In the genomic region with DNA sequence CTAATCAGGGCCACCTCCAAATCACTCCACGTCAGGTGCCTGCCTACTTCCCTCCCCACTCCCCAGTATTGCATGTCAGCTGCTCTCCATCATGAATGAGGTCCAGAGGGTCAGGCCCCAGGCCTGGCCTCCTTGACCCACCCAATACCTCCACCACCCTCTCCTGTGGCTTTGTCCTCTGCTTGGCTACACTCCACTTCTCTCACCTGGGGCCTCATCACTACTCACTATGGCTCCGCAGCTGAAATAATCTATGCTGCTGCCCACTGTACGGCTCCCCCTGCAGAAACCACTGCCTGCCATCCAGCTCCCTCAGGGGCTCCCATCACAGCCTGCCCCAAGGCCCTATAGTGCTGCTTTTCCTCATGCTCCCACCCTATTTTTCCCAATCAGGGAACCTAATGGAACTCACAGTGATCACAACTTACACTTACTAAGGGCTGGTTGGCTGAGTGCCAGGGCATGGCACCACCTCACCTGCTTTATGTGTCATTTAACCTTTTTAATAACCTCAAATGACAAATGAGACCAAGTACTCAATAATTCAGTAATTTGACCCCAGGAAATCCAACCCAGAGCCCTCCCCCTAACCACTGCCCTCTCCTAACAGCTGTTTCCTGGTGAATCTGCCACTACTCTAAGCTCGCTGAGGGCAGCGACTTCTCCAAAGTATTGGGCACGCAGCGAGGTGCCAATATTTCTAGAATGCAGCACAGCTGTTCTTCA, we compare ENCODE assay signal across 10 cellular contexts. TPM values are rescaled to one million over a fixed set of nuclear protein-coding genes. Genes with fewer than 3 reads are reported as not detected.
DNase-seq lines count a peak whose midpoint lies in the region; ATAC-seq, FAIRE-seq and TF ChIP-seq lines count a peak whose summit lies in the region.
"Had no signal": no experiment of that assay in that cellular context is flagged by ENCODE, and none has a peak within 500 bp of the region (broad histone marks: within the 10 kb centered on the region; RNA-seq: fewer than 3 reads in every experiment).

No MANE protein-coding gene starts in this region.

- peaks cover 4% of the 10 kb centered on the region for H3K9me1 ChIP-seq in K562 (ENCODE audit: control insufficient read depth, insufficient read depth, low read length)

- H3K79me2 ChIP-seq in K562 (ENCODE audit: control insufficient read depth, insufficient read depth, low read length): peaks cover 52% of the 10 kb centered on the region

- peaks cover 21 to 45% of the 10 kb centered on the region in 2 experiments; a peak in 4 of 5 replicates for H3K4me1 ChIP-seq in K562 (replicated peaks in 1 of 2; ENCODE audit: control insufficient read depth in 2 of 2, insufficient read depth in 2 of 2, low read length in 2 of 2)
- H3K4me1 ChIP-seq in psoas muscle: peaks cover 34% of the 10 kb centered on the region

- BruUV-seq in K562 (replicated peaks; lab: Mats Ljungman, UMichigan): no TSS peak

- no peak for TF ChIP-seq RAD21 in Ishikawa (IDR thresholded peaks at IDR 0.05; ENCODE audit: low read depth)
- TF ChIP-seq RAD21 in K562 (CRISPR knock-in tag; conservative IDR thresholded peaks at IDR 0.05 in 1 of 2, IDR thresholded peaks at IDR 0.05 in 1 of 2): no peak

- H3K4me3 ChIP-seq in K562 (no peak overlapping the region), psoas muscle (peak overlapping the region; percentile 95)

- no peak overlapping the region for H3K4me2 ChIP-seq in K562 (ENCODE audit: insufficient read depth, low read length)

- no peak for FAIRE-seq in K562 (lab: Jason Lieb, UNC)
- FAIRE-seq: A204.1 had no signal

- TF ChIP-seq EP300 in Ishikawa (IDR thresholded peaks at IDR 0.05; ENCODE audit: borderline replicate concordance) (no peak), K562 (IDR thresholded peaks at IDR 0.05; ENCODE audit: low read length) (no peak)

- DNase-seq in NCI-H146 (lab: John Stamatoyannopoulos, UW) (peak; percentile 34), NCI-H146 treated with DMSO at 0.1 percent for 48 hours (lab: John Stamatoyannopoulos, UW; ENCODE audit: unreplicated experiment) (no peak), K562 (ENCODE audit: extremely low read depth in 1 of 4, low spot score in 3 of 4) (no peak), psoas muscle (no peak), DMS 273 (lab: John Stamatoyannopoulos, UW; ENCODE audit: unreplicated experiment) (no peak), NCI-H2196 treated with DMSO at 0.1 percent for 48 hours (lab: John Stamatoyannopoulos, UW; ENCODE audit: unreplicated experiment) (no peak)

- POLR2A ChIA-PET in K562 (lab: Yijun Ruan, JAX): interaction anchor here (0.7 to 1.4 kb wide), 8 partner anchors 9 to 526 kb away, joined by 3 to 5 read pairs (median 3); a partner anchor contains a TSS

- H4K20me1 ChIP-seq in K562 (replicated peaks; ENCODE audit: control insufficient read depth, insufficient read depth, low read length): peaks cover 13% of the 10 kb centered on the region

- H3K9ac ChIP-seq in K562 (ENCODE audit: insufficient read depth in 1 of 2, low read depth in 2 of 2, low read length in 2 of 2): peak overlapping the region in 1 of 2 experiments; percentile 57; a peak in 2 of 4 replicates

- CTCF ChIA-PET in K562 (lab: Yijun Ruan, JAX; ENCODE audit: low intra/inter-chr PET ratio): no interaction called here

- H2AFZ ChIP-seq in K562 (ENCODE audit: low read depth, low read length): no peak overlapping the region

- H3K9me3 ChIP-seq in K562 (replicated peaks; ENCODE audit: control insufficient read depth, insufficient read depth, low read depth, low read length) (no peaks in the 10 kb centered on the region), psoas muscle (no peaks in the 10 kb centered on the region)

- ATAC-seq in K562 (no peak), psoas muscle (peak in 3 of 4 donors; percentile 29 to 59 (median 42)), GM18861 (IDR thresholded peaks at IDR 0.05; ENCODE audit: unreplicated experiment) (no peak)

- H3K36me3 ChIP-seq in K562 (ENCODE audit: control insufficient read depth, insufficient read depth, low read length) (peaks cover 41% of the 10 kb centered on the region), psoas muscle (ENCODE audit: insufficient read depth in 1 of 2, low read depth in 1 of 2) (peaks cover 0 to 9% of the 10 kb centered on the region in 2 donors)

- TF ChIP-seq CTCF in K562 (IDR thresholded peaks at IDR 0.05 in 2 of 3, conservative IDR thresholded peaks at IDR 0.05 in 1 of 3; ENCODE audit: insufficient read depth in 2 of 3, low read depth in 1 of 3, low read length in 3 of 3): no peak
- TF ChIP-seq CTCF in psoas muscle (IDR thresholded peaks at IDR 0.05): no peak

- TF ChIP-seq POLR2A in K562 (conservative IDR thresholded peaks at IDR 0.05): no peak

- 78% methylated on average over 7 of the region's 7 CpGs for WGBS in K562 (ENCODE audit: insufficient coverage, low coverage, missing lambda C conversion rate)
- 49 to 60% (median 56%) methylated on average over 7 of the region's 7 CpGs for WGBS in psoas muscle, 3 donors

- in situ Hi-C loops in K562 (cut with MboI): no loop called here

- no peaks in the 10 kb centered on the region for H3K27me3 ChIP-seq in K562 (ENCODE audit: control insufficient read depth in 2 of 2, insufficient read depth in 2 of 2, low read length in 2 of 2)
- H3K27me3 ChIP-seq in psoas muscle (ENCODE audit: insufficient read depth in 3 of 3, low read length in 2 of 3): no peaks in the 10 kb centered on the region

- intact Hi-C loops in K562 (cut with micrococcal nuclease) (no loop called here), psoas muscle (cut with DNase I) (loop anchor here (5.0 to 10.0 kb wide), 6 partner anchors 37 to 290 kb away; a partner anchor contains a TSS)

- no peak overlapping the region for H3K27ac ChIP-seq in K562 (ENCODE audit: extremely low read depth, low read depth, low read length)
- peak overlapping the region; percentile 100 for H3K27ac ChIP-seq in psoas muscle

RNA-seq across cellular contexts. Expression of a gene that starts 2.3 kb away (rescaled TPM):
- 170 and 347 TPM in 2 replicates for total RNA-seq in K562 (2011; cell fraction: chromatin; rRNA removed; ENCODE audit: low replicate concordance)
- 220 and 236 TPM in 2 replicates for total RNA-seq in K562 (2011; cell fraction: nucleolus; rRNA removed)
- total RNA-seq in K562 (2011; cell fraction: nucleoplasm; rRNA removed): 186 and 187 TPM in 2 replicates
- total RNA-seq in K562 (2014; rRNA removed): 67.6 and 83.5 TPM in 2 replicates
- 39.7 and 46.8 TPM in 2 replicates for total RNA-seq in K562 (2014; rRNA removed; fragmentation: Illumina TruSeq; extraction: Trizol)
- 65.3 and 67.6 TPM in 2 replicates for total RNA-seq in K562 (2015; rRNA removed; fragmentation: Illumina TruSeq; extraction: Trizol)
- total RNA-seq in K562 (2021): 80.7 and 81.2 TPM in 2 replicates
- polyA plus RNA-seq in K562 (2011; rRNA removed): 87.9 and 116 TPM in 2 replicates
- 88.5 and 108 TPM in 2 replicates for polyA plus RNA-seq in K562 (2011; cell fraction: cytosol; rRNA removed)
- polyA plus RNA-seq in K562 (2011; cell fraction: nucleus; rRNA removed): 454 and 537 TPM in 2 replicates
- 72.8 and 104 TPM in 2 replicates for polyA plus RNA-seq in K562 (2012)
- 71.3 and 81.3 TPM in 2 replicates for polyA plus RNA-seq in K562 (2014; fragmentation: Illumina TruSeq; extraction: Trizol)
- 10 to 100 TPM in 1 of 2 experiments, 1 to 10 TPM in 1; 8.4 to 14.0 TPM for polyA plus RNA-seq in K562 (2014; fragmentation: Nextera tagmentation; extraction: Ambion mirVana)
- polyA plus RNA-seq in K562 (2014; rRNA removed): 75.3 and 82.3 TPM in 2 replicates
- polyA minus RNA-seq in K562 (2011; rRNA and poly(A)+ RNA removed): 48.5 and 49.2 TPM in 2 replicates
- polyA minus RNA-seq in K562 (2011; cell fraction: cytosol; rRNA and poly(A)+ RNA removed): 42.4 and 49.5 TPM in 2 replicates
- polyA minus RNA-seq in K562 (2011; cell fraction: nucleus; rRNA and poly(A)+ RNA removed): 120 and 149 TPM in 2 replicates
- total RNA-seq in psoas muscle: 10 to 100 TPM; 34.3 to 46.7 (median 42.6) TPM
- 10 to 100 TPM; 27.3 to 37.3 (median 34.4) TPM for polyA plus RNA-seq in psoas muscle

RNA-seq across cellular contexts. Expression of a gene that starts 2.4 kb away (rescaled TPM):
- total RNA-seq in K562 (2011; cell fraction: chromatin; rRNA removed; ENCODE audit: low replicate concordance): 7.6 and 12.4 TPM in 2 replicates
- total RNA-seq in K562 (2011; cell fraction: nucleolus; rRNA removed): 5.8 and 6.7 TPM in 2 replicates
- total RNA-seq in K562 (2011; cell fraction: nucleoplasm; rRNA removed): 5.1 and 8.2 TPM in 2 replicates
- total RNA-seq in K562 (2014; rRNA removed) (0.36 and 0.37 TPM in 2 replicates), K562 (2014; rRNA removed; fragmentation: Illumina TruSeq; extraction: Trizol) (0.32 and 0.47 TPM in 2 replicates), K562 (2015; rRNA removed; fragmentation: Illumina TruSeq; extraction: Trizol) (0.83 and 1.2 TPM in 2 replicates), K562 (2021) (1.4 and 1.7 TPM in 2 replicates), psoas muscle (1 to 10 TPM in 1 of 4 donors, under 1 TPM in 3; 0.52 to 1.2 (median 0.78) TPM)
- polyA plus RNA-seq in K562 (2011; rRNA removed) (0.84 and 1.1 TPM in 2 replicates), K562 (2014; fragmentation: Illumina TruSeq; extraction: Trizol) (0.70 and 0.94 TPM in 2 replicates), K562 (2014; fragmentation: Nextera tagmentation; extraction: Ambion mirVana) (under 1 TPM; 0.22 to 0.35 TPM), K562 (2014; rRNA removed) (0.93 and 1.4 TPM in 2 replicates), psoas muscle (under 1 TPM; 0.62 to 1.00 (median 0.98) TPM)
- 0.66 and 1.1 TPM in 2 replicates for polyA plus RNA-seq in K562 (2011; cell fraction: cytosol; rRNA removed)
- 5.1 and 6.7 TPM in 2 replicates for polyA plus RNA-seq in K562 (2011; cell fraction: nucleus; rRNA removed)
- polyA plus RNA-seq in K562 (2012): 1.3 and 2.7 TPM in 2 replicates
- 1.3 and 2.1 TPM in 2 replicates for polyA minus RNA-seq in K562 (2011; rRNA and poly(A)+ RNA removed)
- 0.67 TPM in 1 of 2 replicates, not detected in the other for polyA minus RNA-seq in K562 (2011; cell fraction: cytosol; rRNA and poly(A)+ RNA removed)
- polyA minus RNA-seq in K562 (2011; cell fraction: nucleus; rRNA and poly(A)+ RNA removed): 3.5 and 4.1 TPM in 2 replicates

RNA-seq across cellular contexts. Expression of a gene that starts 48.3 kb away (rescaled TPM):
- 18.4 and 48.8 TPM in 2 replicates for total RNA-seq in K562 (2011; cell fraction: chromatin; rRNA removed; ENCODE audit: low replicate concordance)
- total RNA-seq in K562 (2011; cell fraction: nucleolus; rRNA removed): 34.9 and 41.4 TPM in 2 replicates
- total RNA-seq in K562 (2011; cell fraction: nucleoplasm; rRNA removed): 17.7 and 23.9 TPM in 2 replicates
- 16.8 and 23.2 TPM in 2 replicates for total RNA-seq in K562 (2014; rRNA removed)
- 5.6 and 7.9 TPM in 2 replicates for total RNA-seq in K562 (2014; rRNA removed; fragmentation: Illumina TruSeq; extraction: Trizol)
- total RNA-seq in K562 (2015; rRNA removed; fragmentation: Illumina TruSeq; extraction: Trizol): 9.2 and 9.8 TPM in 2 replicates
- total RNA-seq in K562 (2021): 18.1 and 18.9 TPM in 2 replicates
- polyA plus RNA-seq in K562 (2011; rRNA removed): 14.2 and 14.5 TPM in 2 replicates
- polyA plus RNA-seq in K562 (2011; cell fraction: cytosol; rRNA removed): 16.4 and 30.7 TPM in 2 replicates
- polyA plus RNA-seq in K562 (2011; cell fraction: nucleus; rRNA removed): 25.6 and 46.6 TPM in 2 replicates
- 16.6 and 24.6 TPM in 2 replicates for polyA plus RNA-seq in K562 (2012)
- 12.7 and 13.3 TPM in 2 replicates for polyA plus RNA-seq in K562 (2014; fragmentation: Illumina TruSeq; extraction: Trizol)
- under 1 TPM; 0.72 to 0.89 TPM for polyA plus RNA-seq in K562 (2014; fragmentation: Nextera tagmentation; extraction: Ambion mirVana)
- polyA plus RNA-seq in K562 (2014; rRNA removed): 10.9 and 11.4 TPM in 2 replicates
- polyA minus RNA-seq in K562 (2011; rRNA and poly(A)+ RNA removed): 14.7 and 23.4 TPM in 2 replicates
- polyA minus RNA-seq in K562 (2011; cell fraction: cytosol; rRNA and poly(A)+ RNA removed): 13.8 and 19.9 TPM in 2 replicates
- polyA minus RNA-seq in K562 (2011; cell fraction: nucleus; rRNA and poly(A)+ RNA removed): 21.9 and 22.3 TPM in 2 replicates
- total RNA-seq in psoas muscle: 10 to 100 TPM in 3 of 4 donors, 1 to 10 TPM in 1; 8.5 to 41.8 (median 30.0) TPM
- 10 to 100 TPM; 10.1 to 66.4 (median 14.0) TPM for polyA plus RNA-seq in psoas muscle

RNA-seq across cellular contexts. Expression of a gene that starts 53.3 kb away (rescaled TPM):
- total RNA-seq in K562 (2011; cell fraction: chromatin; rRNA removed; ENCODE audit: low replicate concordance): 31.6 and 76.0 TPM in 2 replicates
- total RNA-seq in K562 (2011; cell fraction: nucleolus; rRNA removed): 13.0 and 16.8 TPM in 2 replicates
- total RNA-seq in K562 (2011; cell fraction: nucleoplasm; rRNA removed): 28.7 and 37.4 TPM in 2 replicates
- total RNA-seq in K562 (2014; rRNA removed): 22.1 and 26.6 TPM in 2 replicates
- 48.0 and 58.8 TPM in 2 replicates for total RNA-seq in K562 (2014; rRNA removed; fragmentation: Illumina TruSeq; extraction: Trizol)
- 34.4 and 38.1 TPM in 2 replicates for total RNA-seq in K562 (2015; rRNA removed; fragmentation: Illumina TruSeq; extraction: Trizol)
- 45.7 and 48.5 TPM in 2 replicates for total RNA-seq in K562 (2021)
- 51.8 and 70.6 TPM in 2 replicates for polyA plus RNA-seq in K562 (2011; rRNA removed)
- polyA plus RNA-seq in K562 (2011; cell fraction: cytosol; rRNA removed): 14.0 and 23.7 TPM in 2 replicates
- polyA plus RNA-seq in K562 (2011; cell fraction: nucleus; rRNA removed): 35.7 and 44.4 TPM in 2 replicates
- 34.3 and 41.0 TPM in 2 replicates for polyA plus RNA-seq in K562 (2012)
- polyA plus RNA-seq in K562 (2014; fragmentation: Illumina TruSeq; extraction: Trizol): 44.1 and 49.9 TPM in 2 replicates
- 10 to 100 TPM; 27.0 to 49.2 TPM for polyA plus RNA-seq in K562 (2014; fragmentation: Nextera tagmentation; extraction: Ambion mirVana)
- polyA plus RNA-seq in K562 (2014; rRNA removed): 31.1 and 31.2 TPM in 2 replicates
- polyA minus RNA-seq in K562 (2011; rRNA and poly(A)+ RNA removed): 113 and 118 TPM in 2 replicates
- polyA minus RNA-seq in K562 (2011; cell fraction: cytosol; rRNA and poly(A)+ RNA removed): 20.6 and 39.8 TPM in 2 replicates
- polyA minus RNA-seq in K562 (2011; cell fraction: nucleus; rRNA and poly(A)+ RNA removed): 30.3 and 38.9 TPM in 2 replicates
- 10 to 100 TPM; 16.0 to 27.6 (median 21.6) TPM for total RNA-seq in psoas muscle
- 10 to 100 TPM in 2 of 3 donors, 1 to 10 TPM in 1; 8.7 to 14.8 (median 10.8) TPM for polyA plus RNA-seq in psoas muscle

RNA-seq across cellular contexts. Expression of a gene that starts 53.4 kb away (rescaled TPM):
- total RNA-seq in K562 (2011; cell fraction: chromatin; rRNA removed; ENCODE audit: low replicate concordance): 0.07 TPM in 1 of 2 replicates, not detected in the other
- not detected in 2 replicates for total RNA-seq in K562 (2011; cell fraction: nucleolus; rRNA removed)
- total RNA-seq in K562 (2011; cell fraction: nucleoplasm; rRNA removed): not detected in 2 replicates
- 0.05 TPM in 1 of 2 replicates, not detected in the other for total RNA-seq in K562 (2014; rRNA removed)
- total RNA-seq in K562 (2014; rRNA removed; fragmentation: Illumina TruSeq; extraction: Trizol): 0.03 TPM in 1 of 2 replicates, not detected in the other
- 0.04 TPM in 2 replicates for total RNA-seq in K562 (2015; rRNA removed; fragmentation: Illumina TruSeq; extraction: Trizol)
- not detected in 2 replicates for total RNA-seq in K562 (2021)
- 0.01 TPM in 1 of 2 replicates, not detected in the other for polyA plus RNA-seq in K562 (2011; rRNA removed)
- 0.01 TPM in 2 replicates for polyA plus RNA-seq in K562 (2011; cell fraction: cytosol; rRNA removed)
- polyA plus RNA-seq in K562 (2011; cell fraction: nucleus; rRNA removed): 0.03 and 0.06 TPM in 2 replicates
- polyA plus RNA-seq in K562 (2012): 0.01 and 0.04 TPM in 2 replicates
- polyA plus RNA-seq in K562 (2014; fragmentation: Illumina TruSeq; extraction: Trizol): not detected in 2 replicates
- polyA plus RNA-seq in K562 (2014; fragmentation: Nextera tagmentation; extraction: Ambion mirVana): not detected
- not detected in 2 replicates for polyA plus RNA-seq in K562 (2014; rRNA removed)
- not detected in 2 replicates for polyA minus RNA-seq in K562 (2011; rRNA and poly(A)+ RNA removed)
- polyA minus RNA-seq in K562 (2011; cell fraction: cytosol; rRNA and poly(A)+ RNA removed): not detected in 2 replicates
- polyA minus RNA-seq in K562 (2011; cell fraction: nucleus; rRNA and poly(A)+ RNA removed): not detected in 2 replicates
- under 1 TPM in 1 of 4 donors, not detected in 3; 0.05 TPM for total RNA-seq in psoas muscle
- polyA plus RNA-seq in psoas muscle: under 1 TPM in 2 of 3 donors, not detected in 1; 0.03 to 0.04 TPM
- total RNA-seq: M059J had no signal

Comparison
In these comparisons a context has a peak if more than half of its experiments do, and no peak if none do; other contexts are left out.
1. ATAC-seq: peak in psoas muscle (3 of 4); none in K562 (single experiment) and GM18861 (single experiment).